ENCODE assay signal across 8 cellular contexts in genomic region chr13:20814224-20814910, GRCh38. TPM values are rescaled to one million over a fixed set of nuclear protein-coding genes. Genes with fewer than 3 reads are reported as not detected.
DNase-seq lines count a peak whose midpoint lies in the region; ATAC-seq and TF ChIP-seq lines count a peak whose summit lies in the region.

No MANE protein-coding gene starts in this region.

- TF ChIP-seq POLR2A in Peyer's patch (IDR thresholded peaks at IDR 0.05) (no peak), ovary (IDR thresholded peaks at IDR 0.05) (no peak)

- H3K4me1 ChIP-seq in Peyer's patch (peaks cover 0 to 8% (median 0%) of the 10 kb centered on the region in 4 donors), ovary (ENCODE audit: insufficient read depth) (peaks cover 5% of the 10 kb centered on the region)

- H3K9me3 ChIP-seq in Peyer's patch (no peaks in the 10 kb centered on the region), ovary (no peaks in the 10 kb centered on the region)

- no peak for TF ChIP-seq EP300 in ovary (IDR thresholded peaks at IDR 0.05)

- H3K27me3 ChIP-seq in Peyer's patch (no peaks in the 10 kb centered on the region), ovary (no peaks in the 10 kb centered on the region)

- DNase-seq in Daoy (ENCODE audit: low read depth) (peak; percentile 91), Peyer's patch (peak; percentile 26 to 80 (median 66)), fibroblast of mammary gland (ENCODE audit: low read depth) (peak; percentile 96), ovary (peak; percentile 71 to 85 (median 75))
- no peak for DNase-seq in stimulated activated naive CD4-positive, alpha-beta T cell treated with Interleukin-2 at 50 U/mL for 16 hours (lab: John Stamatoyannopoulos, UW)
- DNase-seq in activated effector memory CD4-positive, alpha-beta T cell treated with anti-CD3 and anti-CD28 coated beads, Interleukin-2, amount 50 U/mL, for 16 hours = no peak

- H3K4me3 ChIP-seq in Peyer's patch (no peak overlapping the region), fibroblast of mammary gland (ENCODE audit: control insufficient read depth, low read depth, low read length) (peak overlapping the region; percentile 9), ovary (no peak overlapping the region)

- H3K36me3 ChIP-seq in Peyer's patch = no peaks in the 10 kb centered on the region
- H3K36me3 ChIP-seq in ovary = no peaks in the 10 kb centered on the region

- WGBS in ovary, 3 donors = 18 to 29% (median 20%) methylated on average over 5 of the region's 5 CpGs

- H3K27ac ChIP-seq in Peyer's patch (peak overlapping the region in 2 of 4 donors; percentile 25 to 46), ovary (no peak overlapping the region)

- no peak for TF ChIP-seq CTCF in Peyer's patch (IDR thresholded peaks at IDR 0.05)
- no peak for TF ChIP-seq CTCF in fibroblast of mammary gland (conservative IDR thresholded peaks at IDR 0.05; ENCODE audit: control insufficient read depth, insufficient read depth, low read depth, low read length)
- no peak for TF ChIP-seq CTCF in ovary (IDR thresholded peaks at IDR 0.05)

- no peak for ATAC-seq in HG03521 (IDR thresholded peaks at IDR 0.05; ENCODE audit: unreplicated experiment)
- no peak for ATAC-seq in HG03439 (IDR thresholded peaks at IDR 0.05; ENCODE audit: unreplicated experiment)

- intact Hi-C loops in ovary (cut with DNase I) = no loop called here

RNA-seq across cellular contexts. Expression of gene EEF1AKMT1, which starts 40.6 kb away (rescaled TPM):
- 9.8 and 10.4 TPM in 2 replicates for total RNA-seq in Daoy (2014; rRNA removed; shearing (Covaris generic))
- total RNA-seq in Peyer's patch (1 to 10 TPM in 3 of 4 donors, not detected in 1; 1.4 to 3.6 (median 2.2) TPM), ovary (10 to 100 TPM; 11.1 to 16.4 (median 12.8) TPM)
- polyA plus RNA-seq in ovary = 10 to 100 TPM in 1 of 2 donors, 1 to 10 TPM in 1; 9.7 to 20.8 TPM

Comparison
In these comparisons a context has a peak if more than half of its experiments do, and no peak if none do; other contexts are left out.
1. DNase-seq: peak in Daoy (single experiment), Peyer's patch (3 of 3), fibroblast of mammary gland (single experiment) and ovary (5 of 5); none in stimulated activated naive CD4-positive, alpha-beta T cell treated with Interleukin-2 at 50 U/mL for 16 hours (single experiment) and activated effector memory CD4-positive, alpha-beta T cell treated with anti-CD3 and anti-CD28 coated beads, Interleukin-2, amount 50 U/mL, for 16 hours (single experiment).